In the genomic region with DNA sequence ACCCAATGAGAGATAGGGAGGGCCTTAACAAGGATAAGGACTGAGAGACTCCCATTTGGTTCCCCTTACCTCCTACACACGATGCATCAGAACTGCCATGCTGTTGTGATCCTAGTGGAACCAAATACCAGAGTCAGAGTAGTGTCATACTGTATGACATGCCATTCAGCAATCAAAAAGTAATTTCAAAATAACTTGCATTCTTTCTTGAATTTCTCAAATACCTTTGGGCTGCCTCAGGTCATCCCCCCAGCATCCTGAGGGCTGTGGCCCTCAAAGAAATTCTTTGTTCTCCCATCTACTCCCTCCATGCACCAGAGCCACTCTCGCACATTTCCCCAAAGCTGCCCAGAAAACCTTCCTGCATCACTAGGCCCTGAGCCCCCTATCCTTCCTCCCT, we compare ENCODE assay signal across 1 cellular context.
TF ChIP-seq lines count a peak whose summit lies in the region.

No MANE protein-coding gene starts in this region.

TF ChIP-seq in IMR-90, 13 proteins besides CTCF, POLR2A, EP300 and RAD21 (continued from another document):
- no peak for TF ChIP-seq ELK1 (IDR thresholded peaks at IDR 0.05; ENCODE audit: borderline replicate concordance, low read depth, low read length)
- TF ChIP-seq BHLHE40 (IDR thresholded peaks at IDR 0.05; ENCODE audit: low read depth, low read length): no peak
- TF ChIP-seq NFE2L2 (IDR thresholded peaks at IDR 0.05; ENCODE audit: low read depth, low read length): no peak
- TF ChIP-seq USF2 (IDR thresholded peaks at IDR 0.05; ENCODE audit: low read depth, low read length): no peak
- no peak for TF ChIP-seq MAFK (IDR thresholded peaks at IDR 0.05; ENCODE audit: low read depth, low read length)
- TF ChIP-seq CEBPB (IDR thresholded peaks at IDR 0.05; ENCODE audit: low read depth, low read length): no peak
- no peak for TF ChIP-seq RFX5 (IDR thresholded peaks at IDR 0.05; ENCODE audit: low read depth, low read length)
- TF ChIP-seq SMC3 (IDR thresholded peaks at IDR 0.05; ENCODE audit: low read depth, low read length): no peak
TF ChIP-seq in IMR-90: peak in this region for 0.
